30 cellular contexts compared by ENCODE assay signal in genomic region chr14:65223636-65224035, GRCh38.
DNase-seq lines count a peak whose midpoint lies in the region; ATAC-seq lines count a peak whose summit lies in the region.
"Had no signal": no experiment of that assay in that cellular context is flagged by ENCODE, and none has a peak within 500 bp of the region (broad histone marks: within the 10 kb centered on the region; RNA-seq: fewer than 3 reads in every experiment).

No MANE protein-coding gene starts in this region.

- peak overlapping the region; percentile 8 for H3K4me3 Mint-ChIP-seq in T-helper 2 cell treated with Interferon-gamma antibody and Interleukin-4, amounts not matched to agents 5 μg/mL and 100 μg/mL, for 36 hours
- H3K4me3 Mint-ChIP-seq in activated CD8-positive, alpha-beta T cell treated with anti-CD3 and anti-CD28 coated beads, Interleukin-2, amount 10 ng/mL, durations not matched to agents 7 days and 5 days = no peak overlapping the region
- H3K4me3 Mint-ChIP-seq: GM23338, neural crest cell had no signal

- ATAC-seq in activated CD8-positive, alpha-beta T cell treated with anti-CD3 and anti-CD28 coated beads, Interleukin-2, amount 10 ng/mL, durations not matched to agents 7 days and 5 days = no peak
- ATAC-seq: left lung had no signal

- no peaks in the 10 kb centered on the region for H3K36me3 Mint-ChIP-seq in T-helper 2 cell treated with Interferon-gamma antibody and Interleukin-4, amounts not matched to agents 5 μg/mL and 100 μg/mL, for 36 hours (ENCODE audit: low read depth)
- no peaks in the 10 kb centered on the region for H3K36me3 Mint-ChIP-seq in activated CD8-positive, alpha-beta T cell treated with anti-CD3 and anti-CD28 coated beads, Interleukin-2, amount 10 ng/mL, durations not matched to agents 7 days and 5 days (ENCODE audit: low read depth)

- H3K4me3 ChIP-seq in BLaER1 = no peak overlapping the region
- H3K4me3 ChIP-seq: cardiac muscle cell, coronary artery, GM23338, left lung, ovary, Peyer's patch, thoracic aorta had no signal

- H3K36me3 ChIP-seq in BLaER1 = no peaks in the 10 kb centered on the region
- H3K36me3 ChIP-seq: cardiac muscle cell, left lung, ovary, Peyer's patch, thoracic aorta, WERI-Rb-1 had no signal

- no peaks in the 10 kb centered on the region for H3K27me3 ChIP-seq in BLaER1
- H3K27me3 ChIP-seq: cardiac muscle cell, left lung, ovary, Peyer's patch had no signal

- H3K4me1 ChIP-seq in BLaER1 = peaks cover 64% of the 10 kb centered on the region

- H3K4me2 ChIP-seq in BLaER1 = 0 out of 2 replicates have a peak overlapping the region, but pooled peaks have one; percentile 92
- H3K4me2 ChIP-seq: GM23338 had no signal

- CTCF ChIA-PET in activated CD8-positive, alpha-beta T cell treated with anti-CD3 and anti-CD28 coated beads, Interleukin-2, amount 10 ng/mL, durations not matched to agents 7 days and 5 days (lab: Charles Lee) = interaction anchor here (0.8 to 7.0 kb wide), 8 partner anchors 16 to 189 kb away, joined by 3 to 78 read pairs (median 5); partner anchors contain the start of gene FUT8

- no peak overlapping the region for H3K9ac ChIP-seq in BLaER1

- H3K9me3 ChIP-seq in BLaER1 = peaks cover 6% of the 10 kb centered on the region
- H3K9me3 ChIP-seq: left lung, ovary, Peyer's patch, thoracic aorta had no signal

- DNase-seq in NCI-H2171 (lab: John Stamatoyannopoulos, UW) (peak; percentile 42), NCI-H2171 treated with DMSO at 0.1 percent for 48 hours (lab: John Stamatoyannopoulos, UW) (no peak), caudate nucleus (lab: John Stamatoyannopoulos, UW) (no peak), SW 1271 (lab: John Stamatoyannopoulos, UW) (no peak), AML-193 (lab: John Stamatoyannopoulos, UW) (no peak)
- no peak for DNase-seq in T-helper 2 cell treated with Interferon-gamma antibody and Interleukin-4, amounts not matched to agents 5 μg/mL and 100 μg/mL, for 36 hours (ENCODE audit: low spot score)
- no peak for DNase-seq in activated CD8-positive, alpha-beta T cell treated with anti-CD3 and anti-CD28 coated beads, Interleukin-2, amount 10 ng/mL, durations not matched to agents 7 days and 5 days
- DNase-seq: aorta; Calu3; DND-41; effector memory CD4-positive, alpha-beta T cell; glutamatergic neuron; left lung; mesendoderm; NCI-H1436 treated with DMSO at 0.1 percent for 48 hours; NCI-H2081 treated with DMSO at 0.1 percent for 48 hours; NCI-H345; NCI-H69; ovary; Peyer's patch; SHP77; WERI-Rb-1 had no signal

- POLR2A ChIA-PET in activated CD8-positive, alpha-beta T cell treated with anti-CD3 and anti-CD28 coated beads, Interleukin-2, amount 10 ng/mL, durations not matched to agents 7 days and 5 days (lab: Charles Lee) = no interaction called here

- H3K27ac Mint-ChIP-seq in T-helper 2 cell treated with Interferon-gamma antibody and Interleukin-4, amounts not matched to agents 5 μg/mL and 100 μg/mL, for 36 hours = no peak overlapping the region
- H3K27ac Mint-ChIP-seq in activated CD8-positive, alpha-beta T cell treated with anti-CD3 and anti-CD28 coated beads, Interleukin-2, amount 10 ng/mL, durations not matched to agents 7 days and 5 days = no peak overlapping the region
- H3K27ac Mint-ChIP-seq: GM23338 had no signal

- H4K20me1 ChIP-seq in BLaER1 = no peaks in the 10 kb centered on the region

- no peak overlapping the region; the same call in 1 of the 2 replicates for H3K27ac ChIP-seq in BLaER1
- peak overlapping the region; percentile 42 for H3K27ac ChIP-seq in caudate nucleus (ENCODE audit: low read depth, low read length)
- H3K27ac ChIP-seq: 22Rv1, C4-2B, cardiac muscle cell, coronary artery, left lung, ovary, Peyer's patch, thoracic aorta, WERI-Rb-1 had no signal

- H3K27me3 Mint-ChIP-seq in T-helper 2 cell treated with Interferon-gamma antibody and Interleukin-4, amounts not matched to agents 5 μg/mL and 100 μg/mL, for 36 hours (ENCODE audit: low read depth) = no peaks in the 10 kb centered on the region
- no peaks in the 10 kb centered on the region for H3K27me3 Mint-ChIP-seq in activated CD8-positive, alpha-beta T cell treated with anti-CD3 and anti-CD28 coated beads, Interleukin-2, amount 10 ng/mL, durations not matched to agents 7 days and 5 days (ENCODE audit: low read depth)

- peaks cover 40% of the 10 kb centered on the region for H3K4me1 Mint-ChIP-seq in T-helper 2 cell treated with Interferon-gamma antibody and Interleukin-4, amounts not matched to agents 5 μg/mL and 100 μg/mL, for 36 hours (ENCODE audit: low read depth)
- H3K4me1 Mint-ChIP-seq in activated CD8-positive, alpha-beta T cell treated with anti-CD3 and anti-CD28 coated beads, Interleukin-2, amount 10 ng/mL, durations not matched to agents 7 days and 5 days (ENCODE audit: low read depth) = peaks cover 63% of the 10 kb centered on the region

- no peaks in the 10 kb centered on the region for H3K9me3 Mint-ChIP-seq in T-helper 2 cell treated with Interferon-gamma antibody and Interleukin-4, amounts not matched to agents 5 μg/mL and 100 μg/mL, for 36 hours
- H3K9me3 Mint-ChIP-seq in activated CD8-positive, alpha-beta T cell treated with anti-CD3 and anti-CD28 coated beads, Interleukin-2, amount 10 ng/mL, durations not matched to agents 7 days and 5 days (ENCODE audit: insufficient read depth) = no peaks in the 10 kb centered on the region
- H3K9me3 Mint-ChIP-seq: GM23338 had no signal
